ENCODE assay signal across 26 cellular contexts in genomic region chr1:218752126-218752525, GRCh38.
"Had no signal": no experiment of that assay in that cellular context is flagged by ENCODE, and none has a peak within 500 bp of the region (broad histone marks: within the 10 kb centered on the region; RNA-seq: fewer than 3 reads in every experiment).

No MANE protein-coding gene starts in this region.

- H3K27me3 ChIP-seq: colonic mucosa, gastrocnemius medialis, neutrophil, stomach, tibial artery had no signal

- H3K4me1 Mint-ChIP-seq: endodermal cell; natural killer cell; stimulated activated effector memory CD8-positive, alpha-beta T cell treated with anti-CD3 and anti-CD28 coated beads, Interleukin-12 subunit alpha, Interleukin-12 subunit beta, amount 100 ng/mL, for 72 hours had no signal

- H3K4me2 ChIP-seq: smooth muscle cell had no signal

- H3K4me3 ChIP-seq: colonic mucosa, gastrocnemius medialis, left ventricle myocardium inferior, lower lobe of right lung, smooth muscle cell, stomach, tibial artery had no signal

- H3K27me3 Mint-ChIP-seq: dendritic cell treated with granulocyte-macrophage colony-stimulating factor and Interleukin-4, amounts not matched to agents 40 ng/mL and 50 ng/mL, for 4 days; progenitor cell of endocrine pancreas; type B pancreatic cell had no signal

- ATAC-seq: esophagus mucosa; gastrocnemius medialis; lower lobe of right lung; natural killer cell; sciatic nerve; stimulated activated effector memory CD8-positive, alpha-beta T cell treated with anti-CD3 and anti-CD28 coated beads, Interleukin-12 subunit alpha, Interleukin-12 subunit beta, amount 100 ng/mL, for 72 hours had no signal

- H2AFZ ChIP-seq: parathyroid adenoma had no signal

- H3K36me3 Mint-ChIP-seq: natural killer cell; stimulated activated effector memory CD8-positive, alpha-beta T cell treated with anti-CD3 and anti-CD28 coated beads, Interleukin-12 subunit alpha, Interleukin-12 subunit beta, amount 100 ng/mL, for 72 hours had no signal

- H3K4me1 ChIP-seq: colonic mucosa, gastrocnemius medialis, left ventricle myocardium inferior, lower lobe of right lung, parathyroid adenoma, stomach, tibial artery had no signal

- H3K9me3 ChIP-seq: colonic mucosa, gastrocnemius medialis, lower lobe of right lung, neutrophil, tibial artery had no signal

- DNase-seq: colonic mucosa; effector CD8-positive, alpha-beta T cell; endodermal cell; foreskin fibroblast; gastrocnemius medialis; head of caudate nucleus; kidney; left ventricle myocardium inferior; lower lobe of right lung; natural killer cell; stimulated activated CD4-positive, alpha-beta T cell treated with anti-CD3 and anti-CD28 coated beads, Interleukin-12 subunit alpha, Interleukin-12 subunit beta, amount 100 ng/mL, for 4 hours; stimulated activated CD4-positive, alpha-beta T cell treated with anti-CD3 and anti-CD28 coated beads, Interleukin-1b, Interleukin-23, amount 100 ng/mL, for 48 hours; stimulated activated CD4-positive, alpha-beta T cell treated with anti-CD3 and anti-CD28 coated beads, Interleukin-4, amount 100 ng/mL, for 24 hours; stimulated activated naive CD4-positive, alpha-beta T cell treated with Interleukin-2 at 50 U/mL for 16 hours; stomach; tibial artery had no signal

- H3K27ac ChIP-seq: colonic mucosa, epithelial cell of prostate, gastrocnemius medialis, left ventricle myocardium inferior, lower lobe of right lung, neutrophil, parathyroid adenoma, stomach, tibial artery had no signal

- H3K36me3 ChIP-seq: colonic mucosa, gastrocnemius medialis, left ventricle myocardium inferior, lower lobe of right lung, neutrophil, stomach, tibial artery had no signal

- H3K4me3 Mint-ChIP-seq: dendritic cell treated with granulocyte-macrophage colony-stimulating factor and Interleukin-4, amounts not matched to agents 40 ng/mL and 50 ng/mL, for 4 days; endodermal cell; natural killer cell; stimulated activated effector memory CD8-positive, alpha-beta T cell treated with anti-CD3 and anti-CD28 coated beads, Interleukin-12 subunit alpha, Interleukin-12 subunit beta, amount 100 ng/mL, for 72 hours; type B pancreatic cell had no signal

- H3K9ac ChIP-seq: parathyroid adenoma had no signal

- H3K27ac Mint-ChIP-seq: dendritic cell treated with granulocyte-macrophage colony-stimulating factor and Interleukin-4, amounts not matched to agents 40 ng/mL and 50 ng/mL, for 4 days; endodermal cell; natural killer cell; progenitor cell of endocrine pancreas; stimulated activated effector memory CD8-positive, alpha-beta T cell treated with anti-CD3 and anti-CD28 coated beads, Interleukin-12 subunit alpha, Interleukin-12 subunit beta, amount 100 ng/mL, for 72 hours; type B pancreatic cell had no signal
